ENCODE assay signal across 13 cellular contexts in the genomic region with DNA sequence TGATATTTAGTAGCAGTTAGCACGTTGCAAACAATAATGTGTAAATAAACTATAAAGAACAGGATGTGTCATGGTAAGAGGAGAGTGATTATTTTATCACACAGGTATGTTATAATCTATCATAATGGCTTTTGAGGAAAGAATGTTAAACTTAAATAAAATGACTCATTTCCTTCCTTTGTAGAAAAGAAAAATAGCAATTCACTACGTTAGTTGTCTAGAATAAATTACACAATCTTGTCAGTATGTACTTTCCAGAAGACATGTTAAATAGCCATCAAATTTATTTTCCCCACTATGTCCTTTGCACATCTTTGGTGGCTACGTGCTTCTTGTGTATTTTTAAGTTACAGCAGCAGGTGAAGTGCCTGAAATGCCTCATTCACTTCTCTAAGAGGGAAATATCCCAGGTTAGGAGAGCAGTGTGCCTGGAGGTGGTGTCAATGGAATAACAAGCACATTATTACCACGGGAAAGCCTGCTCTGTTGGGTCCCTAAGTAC.
DNase-seq lines count a peak whose midpoint lies in the region; ATAC-seq, FAIRE-seq and TF ChIP-seq lines count a peak whose summit lies in the region.
"Had no signal": no experiment of that assay in that cellular context is flagged by ENCODE, and none has a peak within 500 bp of the region (broad histone marks: within the 10 kb centered on the region; RNA-seq: fewer than 3 reads in every experiment).

No MANE protein-coding gene starts in this region.

- H3K27me3 ChIP-seq in breast epithelium, result no peaks in the 10 kb centered on the region
- H3K27me3 ChIP-seq in testis, result no peaks in the 10 kb centered on the region
- H3K27me3 ChIP-seq in GM23338 (ENCODE audit: insufficient read depth), result no peaks in the 10 kb centered on the region
- H3K27me3 ChIP-seq: upper lobe of right lung had no signal

- no peak overlapping the region for H3K4me3 Mint-ChIP-seq in MCF 10A (ENCODE audit: unreplicated experiment)
- H3K4me3 Mint-ChIP-seq in GM23338, result no peak overlapping the region

- H3K36me3 ChIP-seq in breast epithelium (no peaks in the 10 kb centered on the region), testis (ENCODE audit: low read depth, missing control alignments) (no peaks in the 10 kb centered on the region), GM23338 (ENCODE audit: insufficient read depth) (no peaks in the 10 kb centered on the region)
- H3K36me3 ChIP-seq: upper lobe of right lung had no signal

- peaks cover 39% of the 10 kb centered on the region for H3K4me1 Mint-ChIP-seq in MCF 10A (ENCODE audit: insufficient read depth, unreplicated experiment)
- H3K4me1 Mint-ChIP-seq in GM23338, result peaks cover 27% of the 10 kb centered on the region

- no peak overlapping the region for H3K4me2 ChIP-seq in GM23338

- DNase-seq in MCF 10A (ENCODE audit: unreplicated experiment) (peak; percentile 48), breast epithelium (ENCODE audit: low spot score in 2 of 2) (no peak), RCC 7860 (ENCODE audit: low spot score) (peak; percentile 60), fibroblast of peridontal ligament (ENCODE audit: extremely low read depth) (peak; percentile 20), testis (no peak), GM23338 (ENCODE audit: low spot score) (no peak), AG08396 (ENCODE audit: low spot score) (no peak)
- DNase-seq: midbrain, NCI-H1694 treated with DMSO at 0.1 percent for 48 hours, posterior cingulate gyrus, upper lobe of right lung had no signal

- no peaks in the 10 kb centered on the region for H3K36me3 Mint-ChIP-seq in MCF 10A (ENCODE audit: insufficient read depth, unreplicated experiment)
- H3K36me3 Mint-ChIP-seq in GM23338 (ENCODE audit: low read depth), result peaks cover 18% of the 10 kb centered on the region

- CTCF ChIA-PET in MCF 10A (lab: Yijun Ruan, JAX), result no interaction called here

- peak overlapping the region; percentile 36 for H3K27ac Mint-ChIP-seq in MCF 10A (ENCODE audit: low read depth, unreplicated experiment)
- H3K27ac Mint-ChIP-seq in GM23338, result no peak overlapping the region; the same call in 1 of the 2 replicates

- no TSS peak for BruUV-seq in MCF 10A (replicated peaks; lab: Mats Ljungman, UMichigan)

- no peak overlapping the region for H2AFZ ChIP-seq in GM23338

- intact Hi-C loops in MCF 10A (cut with micrococcal nuclease), result no loop called here
- intact Hi-C loops in breast epithelium (cut with DNase I; ENCODE audit: low total_unique reads), result no loop called here
- intact Hi-C loops in testis (cut with DNase I; ENCODE audit: low total_unique reads), result no loop called here

- H3K4me3 ChIP-seq in breast epithelium (no peak overlapping the region), testis (no peak overlapping the region), GM23338 (no peak overlapping the region)
- H3K4me3 ChIP-seq: upper lobe of right lung had no signal

- H3K79me2 ChIP-seq in GM23338 (replicated peaks; ENCODE audit: insufficient read depth), result peaks cover 27% of the 10 kb centered on the region

- peaks cover 0 to 3% of the 10 kb centered on the region in 2 donors for H3K9me3 ChIP-seq in breast epithelium
- H3K9me3 ChIP-seq in testis, result no peaks in the 10 kb centered on the region
- H3K9me3 ChIP-seq: upper lobe of right lung had no signal

- no peak for TF ChIP-seq POLR2A in breast epithelium (IDR thresholded peaks at IDR 0.05)
- TF ChIP-seq POLR2A in testis (IDR thresholded peaks at IDR 0.05), result no peak

- H3K9me3 Mint-ChIP-seq in MCF 10A (ENCODE audit: unreplicated experiment) (no peaks in the 10 kb centered on the region), GM23338 (peaks cover 3% of the 10 kb centered on the region; the same call in 2 of the 3 replicates)

- POLR2A ChIA-PET in MCF 10A (lab: Yijun Ruan, JAX), result interaction anchor here (1.2 kb wide), 1 partner anchor 12 kb away, joined by 3 read pairs; no protein-coding TSS in a partner anchor

- 67 to 70% methylated on average over 4 of the region's 4 CpGs for WGBS in testis, 2 donors

- H3K4me1 ChIP-seq in breast epithelium (no peaks in the 10 kb centered on the region), testis (no peaks in the 10 kb centered on the region), GM23338 (ENCODE audit: insufficient read depth) (peaks cover 20% of the 10 kb centered on the region)
- H3K4me1 ChIP-seq: upper lobe of right lung had no signal

- no peaks in the 10 kb centered on the region for H3K9me2 ChIP-seq in GM23338 (ENCODE audit: insufficient read depth)

- TF ChIP-seq CTCF in MCF 10A (IDR thresholded peaks at IDR 0.05; ENCODE audit: unreplicated experiment) (no peak), breast epithelium (IDR thresholded peaks at IDR 0.05) (no peak), testis (IDR thresholded peaks at IDR 0.05) (no peak), GM23338 (conservative IDR thresholded peaks at IDR 0.05; ENCODE audit: low read depth in 2 of 2) (no peak)

- H4K20me1 ChIP-seq in GM23338 (replicated peaks; ENCODE audit: insufficient read depth), result no peaks in the 10 kb centered on the region

- peak; percentile 78 for FAIRE-seq in RCC 7860 (lab: Jason Lieb, UNC)
- FAIRE-seq: HepG2 had no signal

- H3K27ac ChIP-seq in breast epithelium (no peak overlapping the region), testis (no peak overlapping the region), GM23338 (ENCODE audit: low read depth) (no peak overlapping the region)
- H3K27ac ChIP-seq: upper lobe of right lung had no signal

- H3F3A ChIP-seq in GM23338 (replicated peaks; ENCODE audit: low read depth), result no peaks in the 10 kb centered on the region

- no peak for ATAC-seq in HG03108 (IDR thresholded peaks at IDR 0.05; ENCODE audit: unreplicated experiment)
- ATAC-seq in GM23338, result no peak
- ATAC-seq: HepG2, upper lobe of right lung had no signal

- H3K27me3 Mint-ChIP-seq in MCF 10A (ENCODE audit: insufficient read depth, unreplicated experiment) (no peaks in the 10 kb centered on the region), GM23338 (ENCODE audit: insufficient read depth, low read depth, poor library complexity) (peaks cover 2% of the 10 kb centered on the region)

TF ChIP-seq in GM23338, 12 proteins besides CTCF, POLR2A, EP300 and RAD21:
- TF ChIP-seq ZNF331 (CRISPR knock-in tag; IDR thresholded peaks at IDR 0.05; ENCODE audit: low read depth) (no peak), NANOG (IDR thresholded peaks at IDR 0.05; ENCODE audit: borderline replicate concordance) (no peak), EZH2phosphoT487 (IDR thresholded peaks at IDR 0.05; ENCODE audit: unreplicated experiment) (no peak), EZH2 (IDR thresholded peaks at IDR 0.05; ENCODE audit: low read depth, unreplicated experiment) (no peak)
- TF ChIP-seq, protein P1, sequence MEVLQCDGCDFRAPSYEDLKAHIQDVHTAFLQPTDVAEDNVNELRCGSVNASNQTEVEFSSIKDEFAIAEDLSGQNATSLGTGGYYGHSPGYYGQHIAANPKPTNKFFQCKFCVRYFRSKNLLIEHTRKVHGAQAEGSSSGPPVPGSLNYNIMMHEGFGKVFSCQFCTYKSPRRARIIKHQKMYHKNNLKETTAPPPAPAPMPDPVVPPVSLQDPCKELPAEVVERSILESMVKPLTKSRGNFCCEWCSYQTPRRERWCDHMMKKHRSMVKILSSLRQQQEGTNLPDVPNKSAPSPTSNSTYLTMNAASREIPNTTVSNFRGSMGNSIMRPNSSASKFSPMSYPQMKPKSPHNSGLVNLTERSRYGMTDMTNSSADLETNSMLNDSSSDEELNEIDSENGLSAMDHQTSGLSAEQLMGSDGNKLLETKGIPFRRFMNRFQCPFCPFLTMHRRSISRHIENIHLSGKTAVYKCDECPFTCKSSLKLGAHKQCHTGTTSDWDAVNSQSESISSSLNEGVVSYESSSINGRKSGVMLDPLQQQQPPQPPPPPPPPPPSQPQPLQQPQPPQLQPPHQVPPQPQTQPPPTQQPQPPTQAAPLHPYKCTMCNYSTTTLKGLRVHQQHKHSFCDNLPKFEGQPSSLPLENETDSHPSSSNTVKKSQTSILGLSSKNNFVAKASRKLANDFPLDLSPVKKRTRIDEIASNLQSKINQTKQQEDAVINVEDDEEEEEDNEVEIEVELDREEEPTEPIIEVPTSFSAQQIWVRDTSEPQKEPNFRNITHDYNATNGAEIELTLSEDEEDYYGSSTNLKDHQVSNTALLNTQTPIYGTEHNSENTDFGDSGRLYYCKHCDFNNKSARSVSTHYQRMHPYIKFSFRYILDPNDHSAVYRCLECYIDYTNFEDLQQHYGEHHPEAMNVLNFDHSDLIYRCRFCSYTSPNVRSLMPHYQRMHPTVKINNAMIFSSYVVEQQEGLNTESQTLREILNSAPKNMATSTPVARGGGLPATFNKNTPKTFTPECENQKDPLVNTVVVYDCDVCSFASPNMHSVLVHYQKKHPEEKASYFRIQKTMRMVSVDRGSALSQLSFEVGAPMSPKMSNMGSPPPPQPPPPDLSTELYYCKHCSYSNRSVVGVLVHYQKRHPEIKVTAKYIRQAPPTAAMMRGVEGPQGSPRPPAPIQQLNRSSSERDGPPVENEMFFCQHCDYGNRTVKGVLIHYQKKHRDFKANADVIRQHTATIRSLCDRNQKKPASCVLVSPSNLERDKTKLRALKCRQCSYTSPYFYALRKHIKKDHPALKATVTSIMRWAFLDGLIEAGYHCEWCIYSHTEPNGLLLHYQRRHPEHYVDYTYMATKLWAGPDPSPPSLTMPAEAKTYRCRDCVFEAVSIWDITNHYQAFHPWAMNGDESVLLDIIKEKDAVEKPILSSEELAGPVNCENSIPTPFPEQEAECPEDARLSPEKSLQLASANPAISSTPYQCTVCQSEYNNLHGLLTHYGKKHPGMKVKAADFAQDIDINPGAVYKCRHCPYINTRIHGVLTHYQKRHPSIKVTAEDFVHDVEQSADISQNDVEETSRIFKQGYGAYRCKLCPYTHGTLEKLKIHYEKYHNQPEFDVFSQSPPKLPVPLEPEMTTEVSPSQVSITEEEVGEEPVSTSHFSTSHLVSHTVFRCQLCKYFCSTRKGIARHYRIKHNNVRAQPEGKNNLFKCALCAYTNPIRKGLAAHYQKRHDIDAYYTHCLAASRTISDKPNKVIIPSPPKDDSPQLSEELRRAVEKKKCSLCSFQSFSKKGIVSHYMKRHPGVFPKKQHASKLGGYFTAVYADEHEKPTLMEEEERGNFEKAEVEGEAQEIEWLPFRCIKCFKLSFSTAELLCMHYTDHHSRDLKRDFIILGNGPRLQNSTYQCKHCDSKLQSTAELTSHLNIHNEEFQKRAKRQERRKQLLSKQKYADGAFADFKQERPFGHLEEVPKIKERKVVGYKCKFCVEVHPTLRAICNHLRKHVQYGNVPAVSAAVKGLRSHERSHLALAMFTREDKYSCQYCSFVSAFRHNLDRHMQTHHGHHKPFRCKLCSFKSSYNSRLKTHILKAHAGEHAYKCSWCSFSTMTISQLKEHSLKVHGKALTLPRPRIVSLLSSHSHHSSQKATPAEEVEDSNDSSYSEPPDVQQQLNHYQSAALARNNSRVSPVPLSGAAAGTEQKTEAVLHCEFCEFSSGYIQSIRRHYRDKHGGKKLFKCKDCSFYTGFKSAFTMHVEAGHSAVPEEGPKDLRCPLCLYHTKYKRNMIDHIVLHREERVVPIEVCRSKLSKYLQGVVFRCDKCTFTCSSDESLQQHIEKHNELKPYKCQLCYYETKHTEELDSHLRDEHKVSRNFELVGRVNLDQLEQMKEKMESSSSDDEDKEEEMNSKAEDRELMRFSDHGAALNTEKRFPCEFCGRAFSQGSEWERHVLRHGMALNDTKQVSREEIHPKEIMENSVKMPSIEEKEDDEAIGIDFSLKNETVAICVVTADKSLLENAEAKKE (CRISPR knock-in tag; IDR thresholded peaks at IDR 0.05), result no peak

Comparison
In these comparisons a context has a peak if more than half of its experiments do, and no peak if none do; other contexts are left out.
1. DNase-seq: peak in MCF 10A (single experiment), RCC 7860 (single experiment) and fibroblast of peridontal ligament (single experiment); none in breast epithelium (0 of 2), testis (single experiment), GM23338 (single experiment) and AG08396 (single experiment).